ENCODE assay signal across 9 cellular contexts in genomic region chr20:62030834-62031434, GRCh38. TPM values are rescaled to one million over a fixed set of nuclear protein-coding genes. Genes with fewer than 3 reads are reported as not detected.
DNase-seq lines count a peak whose midpoint lies in the region; ATAC-seq, FAIRE-seq and TF ChIP-seq lines count a peak whose summit lies in the region.
"Had no signal": no experiment of that assay in that cellular context is flagged by ENCODE, and none has a peak within 500 bp of the region (broad histone marks: within the 10 kb centered on the region; RNA-seq: fewer than 3 reads in every experiment).

No MANE protein-coding gene starts in this region.

- peak; percentile 76 for FAIRE-seq in HTR-8/SVneo (lab: Jason Lieb, UNC)

- H3K27ac ChIP-seq in left ventricle myocardium inferior (replicated peaks): no peak overlapping the region

- peaks cover 48% of the 10 kb centered on the region for H3K4me1 Mint-ChIP-seq in activated naive CD8-positive, alpha-beta T cell treated with anti-CD3 and anti-CD28 coated beads, Interleukin-2, amount 50 U/mL, for 24 hours

- no peaks in the 10 kb centered on the region for H3K27me3 ChIP-seq in left ventricle myocardium inferior (ENCODE audit: low read depth)

- H3K36me3 Mint-ChIP-seq in activated naive CD8-positive, alpha-beta T cell treated with anti-CD3 and anti-CD28 coated beads, Interleukin-2, amount 50 U/mL, for 24 hours (ENCODE audit: low read depth): peaks cover 2% of the 10 kb centered on the region

- H3K4me3 ChIP-seq in left ventricle myocardium inferior: no peak overlapping the region

- peak overlapping the region; percentile 42 for H3K27ac Mint-ChIP-seq in activated naive CD8-positive, alpha-beta T cell treated with anti-CD3 and anti-CD28 coated beads, Interleukin-2, amount 50 U/mL, for 24 hours

- H3K4me3 Mint-ChIP-seq in activated naive CD8-positive, alpha-beta T cell treated with anti-CD3 and anti-CD28 coated beads, Interleukin-2, amount 50 U/mL, for 24 hours: no peak overlapping the region
- H3K4me3 Mint-ChIP-seq: neural crest cell had no signal

- intact Hi-C loops in left ventricle myocardium superior (cut with micrococcal nuclease) (no loop called here), left ventricle myocardium inferior (cut with micrococcal nuclease) (no loop called here)

- H3K4me1 ChIP-seq in left ventricle myocardium inferior: peaks cover 42% of the 10 kb centered on the region

- H3K27me3 Mint-ChIP-seq in activated naive CD8-positive, alpha-beta T cell treated with anti-CD3 and anti-CD28 coated beads, Interleukin-2, amount 50 U/mL, for 24 hours: no peaks in the 10 kb centered on the region

- no peak for TF ChIP-seq CTCF in left ventricle myocardium inferior (IDR thresholded peaks at IDR 0.05; ENCODE audit: borderline replicate concordance)

- no peak for ATAC-seq in left ventricle myocardium superior
- no peak for ATAC-seq in activated naive CD8-positive, alpha-beta T cell treated with anti-CD3 and anti-CD28 coated beads, Interleukin-2, amount 50 U/mL, for 24 hours
- no peak for ATAC-seq in GM19023 (IDR thresholded peaks at IDR 0.05; ENCODE audit: unreplicated experiment)
- ATAC-seq in HG03460 (IDR thresholded peaks at IDR 0.05; ENCODE audit: unreplicated experiment): no peak

- DNase-seq in left ventricle myocardium superior: peak; percentile 20
- DNase-seq in left ventricle myocardium inferior: no peak
- no peak for DNase-seq in HTR-8/SVneo (ENCODE audit: insufficient read length, low spot score)
- no peak for DNase-seq in activated naive CD8-positive, alpha-beta T cell treated with anti-CD3 and anti-CD28 coated beads, Interleukin-2, amount 50 U/mL, for 24 hours
- DNase-seq in ureter (ENCODE audit: low spot score): peak; percentile 54
- no peak for DNase-seq in SK-N-DZ (ENCODE audit: low spot score)

- peaks cover 14% of the 10 kb centered on the region for H3K9me3 ChIP-seq in left ventricle myocardium inferior (replicated peaks)

- H3K36me3 ChIP-seq in left ventricle myocardium inferior: no peaks in the 10 kb centered on the region

- H3K9me3 Mint-ChIP-seq in activated naive CD8-positive, alpha-beta T cell treated with anti-CD3 and anti-CD28 coated beads, Interleukin-2, amount 50 U/mL, for 24 hours: no peaks in the 10 kb centered on the region
- H3K9me3 Mint-ChIP-seq: neural crest cell had no signal

RNA-seq across cellular contexts. Expression of gene TAF4, which starts 34.7 kb away (rescaled TPM):
- total RNA-seq in left ventricle myocardium superior (11.2 TPM), left ventricle myocardium inferior (11.8 TPM), ureter (31.3 TPM)
- 10.3 and 18.0 TPM in 2 replicates for polyA plus RNA-seq in SK-N-DZ (2014; cell fraction: cytosol; rRNA removed)
- 15.1 and 21.0 TPM in 2 replicates for polyA plus RNA-seq in SK-N-DZ (2014; cell fraction: nucleus; rRNA removed)

Comparison
In these comparisons a context has a peak if more than half of its experiments do, and no peak if none do; other contexts are left out.
1. DNase-seq: peak in left ventricle myocardium superior (single experiment) and ureter (single experiment); none in left ventricle myocardium inferior (single experiment), HTR-8/SVneo (single experiment), activated naive CD8-positive, alpha-beta T cell treated with anti-CD3 and anti-CD28 coated beads, Interleukin-2, amount 50 U/mL, for 24 hours (single experiment) and SK-N-DZ (single experiment).